ENCODE assay signal across 8 cellular contexts in the genomic region with DNA sequence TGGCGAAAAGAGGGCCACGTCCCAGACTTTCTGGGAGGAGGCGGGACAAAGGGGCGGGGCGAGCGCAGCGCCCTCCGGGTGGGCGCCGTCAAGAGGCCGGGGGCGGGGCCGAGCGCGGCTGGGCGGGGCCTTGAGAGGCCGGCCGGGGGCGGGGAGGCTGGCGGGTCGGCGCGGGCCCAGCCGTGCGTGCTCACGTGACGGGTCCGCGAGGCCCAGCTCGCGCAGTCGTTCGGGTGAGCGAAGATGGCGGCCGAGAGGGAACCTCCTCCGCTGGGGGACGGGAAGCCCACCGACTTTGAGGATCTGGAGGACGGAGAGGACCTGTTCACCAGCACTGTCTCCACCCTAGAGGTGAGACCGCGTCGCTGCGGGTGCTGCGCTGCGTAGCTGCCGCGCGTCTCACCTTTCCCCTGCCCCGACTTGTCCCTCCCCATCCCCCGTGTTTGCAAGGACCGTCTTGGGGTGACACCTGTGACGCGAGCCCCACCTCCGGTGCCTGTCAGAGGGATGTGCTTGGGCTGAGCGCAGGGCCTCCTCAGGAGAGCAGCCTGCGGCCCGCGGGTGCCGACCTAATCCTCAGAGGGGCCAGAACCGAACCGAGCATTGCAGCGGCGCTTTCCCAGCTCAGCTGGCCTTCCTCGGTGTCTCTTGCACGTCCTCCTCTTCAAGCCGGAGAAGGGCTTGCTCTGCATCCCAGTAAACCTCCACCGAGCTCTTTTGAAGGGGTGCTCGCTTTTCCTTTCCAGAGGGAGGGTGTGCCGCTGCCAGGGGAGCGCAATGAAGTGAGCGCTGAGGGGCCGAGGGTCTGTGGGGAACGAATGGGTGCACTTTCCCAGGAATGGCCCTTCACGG. TPM values are rescaled to one million over a fixed set of nuclear protein-coding genes. Genes with fewer than 3 reads are reported as not detected.
A peak's percentile ranks its signal among the peaks of the same experiment; 100 is the strongest.
DNase-seq lines count a peak whose midpoint lies in the region; ATAC-seq, FAIRE-seq and TF ChIP-seq lines count a peak whose summit lies in the region.

A gene with protein sequence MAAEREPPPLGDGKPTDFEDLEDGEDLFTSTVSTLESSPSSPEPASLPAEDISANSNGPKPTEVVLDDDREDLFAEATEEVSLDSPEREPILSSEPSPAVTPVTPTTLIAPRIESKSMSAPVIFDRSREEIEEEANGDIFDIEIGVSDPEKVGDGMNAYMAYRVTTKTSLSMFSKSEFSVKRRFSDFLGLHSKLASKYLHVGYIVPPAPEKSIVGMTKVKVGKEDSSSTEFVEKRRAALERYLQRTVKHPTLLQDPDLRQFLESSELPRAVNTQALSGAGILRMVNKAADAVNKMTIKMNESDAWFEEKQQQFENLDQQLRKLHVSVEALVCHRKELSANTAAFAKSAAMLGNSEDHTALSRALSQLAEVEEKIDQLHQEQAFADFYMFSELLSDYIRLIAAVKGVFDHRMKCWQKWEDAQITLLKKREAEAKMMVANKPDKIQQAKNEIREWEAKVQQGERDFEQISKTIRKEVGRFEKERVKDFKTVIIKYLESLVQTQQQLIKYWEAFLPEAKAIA (plus strand): TSS at position 220 of the 852 bp plus-strand sequence. CDS start 24 bp downstream, at position 244.

- H3K79me1 ChIP-seq in H1 (ENCODE audit: low read depth, low read length) (no peaks in the 10 kb centered on the region; the same call in 1 of the 2 replicates), mesenchymal stem cell (replicated peaks; ENCODE audit: low read length, poor library complexity, severe bottlenecking) (peaks cover 2% of the 10 kb centered on the region)

- H3K4me2 ChIP-seq in H1 (ENCODE audit: insufficient read depth in 1 of 2, low read depth in 2 of 2, low read length in 2 of 2) (peak within 1 kb of the TSS; percentile 79 to 84), mesenchymal stem cell (ENCODE audit: low read length, poor library complexity, severe bottlenecking) (peak within 1 kb of the TSS; percentile 90)

- peak within 1 kb of the TSS; percentile 95 for H4K5ac ChIP-seq in H1 (ENCODE audit: insufficient read length, low read depth, low read length)

- H3K79me2 ChIP-seq in H1 (ENCODE audit: control insufficient read depth in 1 of 2, insufficient read depth in 2 of 2, low read length in 2 of 2) = peaks cover 4 to 48% of the 10 kb centered on the region in 2 experiments; a peak in 3 of 4 replicates

- peak; percentile 74 to 88 for TF ChIP-seq POLR2A in H1 (IDR thresholded peaks at IDR 0.05; ENCODE audit: control extremely low read depth in 1 of 2, low read depth in 2 of 2, low read length in 2 of 2)

- H3K14ac ChIP-seq in H1 (ENCODE audit: insufficient read length) (no peak within 1 kb of the TSS), mesenchymal stem cell (ENCODE audit: low read length in 2 of 2) (peak within 1 kb of the TSS in 1 of 2 experiments; percentile 95)

- peak within 1 kb of the TSS; percentile 96 for H2BK5ac ChIP-seq in H1 (ENCODE audit: low read depth, low read length)
- H2BK5ac ChIP-seq in mesenchymal stem cell (ENCODE audit: low read depth, low read length, poor library complexity, severe bottlenecking) = no peak within 1 kb of the TSS

- no peaks in the 10 kb centered on the region for H4K20me1 ChIP-seq in H1 (replicated peaks in 1 of 2; ENCODE audit: control insufficient read depth in 1 of 2, insufficient read depth in 2 of 2, low read length in 2 of 2)

- H3K9me3 Mint-ChIP-seq in CD8-positive, alpha-beta memory T cell = no peaks in the 10 kb centered on the region

- POLR2A ChIA-PET in CD8-positive, alpha-beta memory T cell (lab: Charles Lee) = interaction anchor here (1.4 to 3.0 kb wide), 3 partner anchors 70 to 648 kb away, joined by 9 to 28 read pairs (median 9); a partner anchor contains a TSS
- POLR2A ChIA-PET in H1 (lab: Charles Lee; ENCODE audit: partially characterized antibody) = interaction anchor here (0.6 to 2.1 kb wide), 7 partner anchors 11 to 323 kb away, joined by 3 to 10 read pairs (median 3); a partner anchor contains a TSS

- H4K91ac ChIP-seq in H1 (replicated peaks; ENCODE audit: insufficient read length, low read length) (peak within 1 kb of the TSS; percentile 90), mesenchymal stem cell (ENCODE audit: low read length) (peak within 1 kb of the TSS; percentile 99)

- peaks cover 34 to 59% (median 59%) of the 10 kb centered on the region in 3 donors for H3K4me1 Mint-ChIP-seq in CD8-positive, alpha-beta memory T cell

- H3K27me3 ChIP-seq in CD8-positive, alpha-beta memory T cell (ENCODE audit: insufficient read depth, low read length, poor library complexity, severe bottlenecking) = no peaks in the 10 kb centered on the region
- H3K27me3 ChIP-seq in H1 (replicated peaks in 1 of 4; ENCODE audit: control insufficient read depth in 3 of 4, extremely low read depth in 1 of 4, insufficient read depth in 3 of 4, low read length in 3 of 4) = no peaks in the 10 kb centered on the region
- no peaks in the 10 kb centered on the region for H3K27me3 ChIP-seq in mesenchymal stem cell (ENCODE audit: control insufficient read depth in 1 of 2, insufficient read depth in 1 of 2, low read length in 2 of 2)

- H2BK12ac ChIP-seq in H1 (ENCODE audit: low read depth, low read length) (no peak within 1 kb of the TSS), mesenchymal stem cell (ENCODE audit: low read length in 2 of 2) (peak within 1 kb of the TSS; percentile 29 to 60)

- H3K27ac ChIP-seq in CD8-positive, alpha-beta memory T cell (ENCODE audit: low read depth, low read length) = peak within 1 kb of the TSS; percentile 85
- H3K27ac ChIP-seq in H1 (ENCODE audit: low read depth, low read length) (peak within 1 kb of the TSS; percentile 86), mesenchymal stem cell (ENCODE audit: low read length, poor library complexity, severe bottlenecking) (peak within 1 kb of the TSS; percentile 57)

- peaks cover 34% of the 10 kb centered on the region for H3K4me1 ChIP-seq in CD8-positive, alpha-beta memory T cell (ENCODE audit: insufficient read depth, low read length)
- H3K4me1 ChIP-seq in H1 (replicated peaks in 1 of 4; ENCODE audit: control insufficient read depth in 3 of 4, insufficient read depth in 4 of 4, low read length in 3 of 4) = peaks cover 0 to 2% (median 0%) of the 10 kb centered on the region in 4 experiments; a peak in 1 of 7 replicates
- peaks cover 3% of the 10 kb centered on the region for H3K4me1 ChIP-seq in mesenchymal stem cell (ENCODE audit: control insufficient read depth, insufficient read depth, low read depth, low read length)

- H3K36me3 Mint-ChIP-seq in CD8-positive, alpha-beta memory T cell = peaks cover under 1 to 15% (median 2%) of the 10 kb centered on the region in 3 donors

- H2AK5ac ChIP-seq in H1 (ENCODE audit: low read depth, low read length) (no peak within 1 kb of the TSS), mesenchymal stem cell (ENCODE audit: low read length, severe bottlenecking) (no peak within 1 kb of the TSS)

- peak within 1 kb of the TSS; percentile 99 for H2AFZ ChIP-seq in H1 (ENCODE audit: low read length)
- H2AFZ ChIP-seq in mesenchymal stem cell (ENCODE audit: low read depth, low read length) = peak within 1 kb of the TSS; percentile 68

- H3K18ac ChIP-seq in H1 (ENCODE audit: extremely low read depth, low read length) (peak within 1 kb of the TSS; percentile 99), mesenchymal stem cell (ENCODE audit: low read depth in 1 of 2, low read length in 2 of 2) (peak within 1 kb of the TSS; percentile 95 to 98)

- H2BK120ac ChIP-seq in H1 (replicated peaks; ENCODE audit: low read depth, low read length) = no peak within 1 kb of the TSS
- H2BK120ac ChIP-seq in mesenchymal stem cell (ENCODE audit: low read depth, low read length) = peak within 1 kb of the TSS; percentile 96

- TF ChIP-seq CTCF in H1 (IDR thresholded peaks at IDR 0.05; ENCODE audit: control extremely low read depth in 1 of 3, insufficient read depth in 1 of 3, low read depth in 1 of 3, low read length in 3 of 3) = peak in 2 of 3 experiments; percentile 37 to 47; a peak in 2 of 4 replicates

- H3K27me3 Mint-ChIP-seq in CD8-positive, alpha-beta memory T cell = peaks cover 0 to 2% of the 10 kb centered on the region in 2 donors

- 1% methylated on average over 29 of the region's 75 CpGs; no CpG with 5 or more reads in 1 of the 2 experiments for WGBS in H1 (ENCODE audit: extremely low coverage in 1 of 2, insufficient coverage in 1 of 2, insufficient read length in 1 of 2, insufficient replicate concordance in 2 of 2, low coverage in 1 of 2, low lambda C conversion rate in 2 of 2, missing lambda C conversion rate in 1 of 2), 2 experiments
- 1% methylated on average over 62 of the region's 75 CpGs for WGBS in mesenchymal stem cell

- ATAC-seq in GM19397 (IDR thresholded peaks at IDR 0.05; ENCODE audit: unreplicated experiment) (peak; percentile 93), HG03565 (IDR thresholded peaks at IDR 0.05; ENCODE audit: unreplicated experiment) (peak; percentile 70)

- peak; percentile 86 to 92 (median 90) for DNase-seq in CD8-positive, alpha-beta memory T cell
- DNase-seq in NOMO-1 treated with dmso at 0.1 percent for 144 hours (lab: John Stamatoyannopoulos, UW; ENCODE audit: unreplicated experiment) (peak; percentile 81), H1 (ENCODE audit: low read depth in 1 of 2, low spot score in 2 of 2) (peak; percentile 61 to 98), mesenchymal stem cell (peak; percentile 83)
- DNase-seq in activated CD8-positive, alpha-beta memory T cell treated with anti-CD3 and anti-CD28 coated beads for 48 hours (ENCODE audit: low read depth in 2 of 3, low spot score in 2 of 3) = peak; percentile 72 to 84 (median 74)
- DNase-seq in stimulated activated CD8-positive, alpha-beta memory T cell treated with anti-CD3 and anti-CD28 coated beads, Interleukin-12 subunit alpha, Interleukin-12 subunit beta, amount 100 ng/mL, for 4 hours (ENCODE audit: low read depth) = peak; percentile 84

- H3K4ac ChIP-seq in H1 (replicated peaks; ENCODE audit: insufficient read length, low read depth, low read length) (no peak within 1 kb of the TSS), mesenchymal stem cell (ENCODE audit: low read depth in 1 of 2, low read length in 2 of 2) (peak within 1 kb of the TSS; percentile 60 to 88)

- no peak for TF ChIP-seq EP300 in H1 (IDR thresholded peaks at IDR 0.05; ENCODE audit: borderline replicate concordance in 1 of 2, low read depth in 2 of 2, low read length in 2 of 2)

- no peaks in the 10 kb centered on the region for H3K36me3 ChIP-seq in CD8-positive, alpha-beta memory T cell (ENCODE audit: insufficient read depth, low read length)
- H3K36me3 ChIP-seq in H1 (ENCODE audit: control insufficient read depth in 2 of 4, insufficient read depth in 4 of 4, low read length in 3 of 4) (no peaks in the 10 kb centered on the region), mesenchymal stem cell (ENCODE audit: control insufficient read depth in 1 of 2, insufficient read depth in 2 of 2, low read depth in 1 of 2, low read length in 2 of 2) (no peaks in the 10 kb centered on the region)

- H3K56ac ChIP-seq in H1 (replicated peaks; ENCODE audit: insufficient read length, low read depth, low read length) = peak within 1 kb of the TSS; percentile 75

- peak within 1 kb of the TSS; percentile 36 to 85 (median 80) for H3K9ac ChIP-seq in H1 (replicated peaks in 1 of 4; ENCODE audit: extremely low read depth in 1 of 4, low read depth in 3 of 4, low read length in 3 of 4)
- H3K9ac ChIP-seq in mesenchymal stem cell (ENCODE audit: low read length) = peak within 1 kb of the TSS; percentile 95

- peaks cover 3% of the 10 kb centered on the region for H3K23me2 ChIP-seq in H1 (ENCODE audit: low read depth, low read length)

- H3K27ac Mint-ChIP-seq in CD8-positive, alpha-beta memory T cell = peak within 1 kb of the TSS; percentile 91 to 97 (median 96)

- no peak within 1 kb of the TSS for H2BK20ac ChIP-seq in H1 (ENCODE audit: low read length)

- H3K4me3 Mint-ChIP-seq in CD8-positive, alpha-beta memory T cell = peak within 1 kb of the TSS; percentile 93 to 95 (median 94)

- TF ChIP-seq RAD21 in H1 (IDR thresholded peaks at IDR 0.05 in 1 of 2, conservative IDR thresholded peaks at IDR 0.05 in 1 of 2; ENCODE audit: low read depth in 2 of 2, low read length in 2 of 2) = no peak

- no peaks in the 10 kb centered on the region for H3K9me3 ChIP-seq in CD8-positive, alpha-beta memory T cell (ENCODE audit: low read length)
- no peaks in the 10 kb centered on the region for H3K9me3 ChIP-seq in H1 (ENCODE audit: insufficient read depth in 2 of 2, low read depth in 1 of 2, low read length in 1 of 2)
- H3K9me3 ChIP-seq in mesenchymal stem cell (ENCODE audit: control insufficient read depth, low read length) = no peaks in the 10 kb centered on the region

- H2BK15ac ChIP-seq in H1 (ENCODE audit: low read length) (no peak within 1 kb of the TSS), mesenchymal stem cell (ENCODE audit: low read depth, poor library complexity, severe bottlenecking) (peak within 1 kb of the TSS; percentile 78)

- CTCF ChIA-PET in CD8-positive, alpha-beta memory T cell (lab: Charles Lee) = interaction anchor here (0.6 to 2.5 kb wide), 3 partner anchors 67 to 648 kb away, joined by 4 to 9 read pairs (median 6); a partner anchor contains a TSS
- CTCF ChIA-PET in H1 (lab: Charles Lee; ENCODE audit: partially characterized antibody) = interaction anchor here (0.6 to 1.9 kb wide), 4 partner anchors 11 to 377 kb away, joined by 3 to 6 read pairs (median 4); no protein-coding TSS in a partner anchor

- H4K8ac ChIP-seq in H1 (ENCODE audit: extremely low read depth, insufficient read depth, low read length) (peak within 1 kb of the TSS; percentile 89), mesenchymal stem cell (ENCODE audit: low read length) (peak within 1 kb of the TSS; percentile 95)

- H3K23ac ChIP-seq in H1 (ENCODE audit: insufficient read length) = no peak within 1 kb of the TSS
- H3K23ac ChIP-seq in mesenchymal stem cell (ENCODE audit: low read length in 2 of 2) = peak within 1 kb of the TSS; percentile 7 to 91

- peak within 1 kb of the TSS; percentile 93 for H3K4me3 ChIP-seq in CD8-positive, alpha-beta memory T cell (ENCODE audit: low read length)
- H3K4me3 ChIP-seq in H1 (ENCODE audit: extremely low read depth in 1 of 4, insufficient read depth in 2 of 4, low read depth in 3 of 4, low read length in 4 of 4) (peak within 1 kb of the TSS; percentile 66 to 100 (median 94)), mesenchymal stem cell (ENCODE audit: insufficient read depth in 1 of 2, low read depth in 1 of 2, low read length in 2 of 2) (peak within 1 kb of the TSS; percentile 89 to 93)

- FAIRE-seq in H1 (lab: Jason Lieb, UNC) = no peak

RNA-seq across cellular contexts. Expression of the gene that starts here (rescaled TPM):
- total RNA-seq in CD8-positive, alpha-beta memory T cell = 10 to 100 TPM; 40.0 to 42.7 TPM
- 62.7 TPM for polyA plus RNA-seq in CD8-positive, alpha-beta memory T cell
- 54.4 and 61.2 TPM in 2 replicates for total RNA-seq in H1 (2021; fragmentation: NEBNext Ultra II Directional; extraction: Animal tissue kit (Norgen Biotek cat#: 25700))
- polyA plus RNA-seq in H1 (2011; rRNA removed) = 11.8 and 51.0 TPM in 2 replicates
- 33.9 TPM for polyA plus RNA-seq in H1 (2011; cell fraction: cytosol; rRNA removed)
- 18.4 TPM for polyA plus RNA-seq in H1 (2011; cell fraction: nucleus; rRNA removed)
- 48.8 to 87.2 TPM (median 51.4 TPM) in 4 replicates for polyA plus RNA-seq in H1 (2012, experiment 1 of 2)
- 3.8 TPM for polyA plus RNA-seq in H1 (2012, experiment 2 of 2)
- 41.1 TPM for polyA plus RNA-seq in H1 (2013, experiment 1 of 2)
- 44.2 TPM for polyA plus RNA-seq in H1 (2013, experiment 2 of 2)
- polyA minus RNA-seq in H1 (2011; rRNA and poly(A)+ RNA removed) = 39.7 and 51.7 TPM in 2 replicates
- polyA minus RNA-seq in H1 (2011; cell fraction: cytosol; rRNA and poly(A)+ RNA removed) = 50.5 TPM
- polyA minus RNA-seq in H1 (2011; cell fraction: nucleus; rRNA and poly(A)+ RNA removed) = 51.2 TPM
- 51.4 TPM for polyA plus RNA-seq in mesenchymal stem cell (2013, experiment 1 of 2)
- polyA plus RNA-seq in mesenchymal stem cell (2013, experiment 2 of 2) = 53.4 TPM

Comparison
In these comparisons a context has a peak if more than half of its experiments do, and no peak if none do; other contexts are left out.
1. Peak in every context shown above with its lines: DNase-seq, ATAC-seq, H3K4me3 ChIP-seq and H3K27ac ChIP-seq.